9 cellular contexts compared by ENCODE assay signal in the genomic region with DNA sequence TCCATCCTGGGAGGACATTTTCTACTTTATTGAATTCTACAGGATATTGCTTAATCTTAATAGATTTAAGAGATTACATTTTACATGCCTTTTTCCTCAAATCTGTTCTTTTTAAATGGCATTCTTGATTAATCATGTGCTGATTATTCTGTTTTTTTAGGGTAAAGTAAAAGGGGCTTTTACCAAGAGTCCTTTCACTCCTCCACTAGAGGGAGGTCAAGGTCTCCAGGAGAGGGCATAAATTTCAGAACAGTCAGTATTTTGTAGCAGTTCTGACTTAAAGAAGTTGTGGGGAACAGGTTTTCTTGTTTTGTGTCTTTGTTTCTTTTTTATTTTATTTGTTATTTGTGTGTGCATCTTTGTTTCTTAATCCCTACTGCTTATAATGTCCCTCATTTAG. TPM values are rescaled to one million over a fixed set of nuclear protein-coding genes. Genes with fewer than 3 reads are reported as not detected.
DNase-seq lines count a peak whose midpoint lies in the region; ATAC-seq and TF ChIP-seq lines count a peak whose summit lies in the region.
"Had no signal": no experiment of that assay in that cellular context is flagged by ENCODE, and none has a peak within 500 bp of the region (broad histone marks: within the 10 kb centered on the region; RNA-seq: fewer than 3 reads in every experiment).

No MANE protein-coding gene starts in this region.

- in situ Hi-C loops in gastrocnemius medialis (cut with MboI; ENCODE audit: low sequenced_read_pairs in 4 of 4): no loop called here

- peak; percentile 48 for ATAC-seq in GM21526 (IDR thresholded peaks at IDR 0.05; ENCODE audit: low FRiP score, unreplicated experiment)
- ATAC-seq in gastrocnemius medialis: peak; percentile 69 to 77
- ATAC-seq in GM18505 (IDR thresholded peaks at IDR 0.05; ENCODE audit: unreplicated experiment): no peak

- peaks cover 0 to 84% of the 10 kb centered on the region in 2 donors for H3K36me3 ChIP-seq in gastrocnemius medialis

- no peak overlapping the region for H3K27ac ChIP-seq in gastrocnemius medialis
- H3K27ac ChIP-seq: epithelial cell of prostate had no signal

- peak; percentile 51 for TF ChIP-seq CTCF in AG09309 (IDR thresholded peaks at IDR 0.05; ENCODE audit: control insufficient read depth, insufficient read depth, low read depth, low read length, missing control alignments)
- peak; percentile 85 for TF ChIP-seq CTCF in fibroblast of pulmonary artery (IDR thresholded peaks at IDR 0.05; ENCODE audit: low read length, missing control alignments)
- peak in 4 of 5 experiments; percentile 50 to 70 (median 63) for TF ChIP-seq CTCF in gastrocnemius medialis (IDR thresholded peaks at IDR 0.05 in 4 of 5, conservative IDR thresholded peaks at IDR 0.05 in 1 of 5)

- no peaks in the 10 kb centered on the region for H3K9me3 ChIP-seq in gastrocnemius medialis

- DNase-seq in AG09309 (ENCODE audit: low read depth) (peak; percentile 1), RPMI7951 (ENCODE audit: low read depth) (peak; percentile 9), fibroblast of pulmonary artery (ENCODE audit: low read depth) (peak; percentile 74), gastrocnemius medialis (no peak), activated T-cell treated with anti-CD3 and anti-CD28 coated beads for 4 hours (no peak)
- no peak for DNase-seq in activated CD8-positive, alpha-beta memory T cell treated with anti-CD3 and anti-CD28 coated beads for 24 hours

- no peaks in the 10 kb centered on the region for H3K27me3 ChIP-seq in gastrocnemius medialis

- TF ChIP-seq POLR2A in gastrocnemius medialis (IDR thresholded peaks at IDR 0.05) (no peak), GM18505 (IDR thresholded peaks at IDR 0.05; ENCODE audit: borderline replicate concordance, extremely low read depth, insufficient read depth, insufficient read length) (no peak)

- H3K4me3 ChIP-seq in AG09309 (ENCODE audit: control insufficient read depth, low read depth, low read length) (no peak overlapping the region), fibroblast of pulmonary artery (replicated peaks; ENCODE audit: low read depth, low read length) (no peak overlapping the region), gastrocnemius medialis (no peak overlapping the region)

- intact Hi-C loops in gastrocnemius medialis (cut with DNase I; ENCODE audit: low total_unique reads): loop anchor here (2.0 to 5.0 kb wide), 3 partner anchors 101 to 168 kb away; a partner anchor contains a TSS

- peaks cover 5 to 17% of the 10 kb centered on the region in 2 donors for H3K4me1 ChIP-seq in gastrocnemius medialis

RNA-seq across cellular contexts. Expression of a gene that starts 25.4 kb away (rescaled TPM):
- 52.1 and 62.5 TPM in 2 replicates for total RNA-seq in RPMI7951 (2014; rRNA removed; shearing (Covaris generic))
- 10 to 100 TPM; 14.0 to 21.4 (median 16.7) TPM for total RNA-seq in gastrocnemius medialis

Comparison
In these comparisons a context has a peak if more than half of its experiments do, and no peak if none do; other contexts are left out.
1. DNase-seq: peak in AG09309 (single experiment), RPMI7951 (single experiment) and fibroblast of pulmonary artery (single experiment); none in gastrocnemius medialis (0 of 2), activated CD8-positive, alpha-beta memory T cell treated with anti-CD3 and anti-CD28 coated beads for 24 hours (single experiment) and activated T-cell treated with anti-CD3 and anti-CD28 coated beads for 4 hours (single experiment).
2. Peak in every context shown above with its lines, with median percentiles within 50 percentile points of each other: CTCF ChIP-seq.